In the genomic region with DNA sequence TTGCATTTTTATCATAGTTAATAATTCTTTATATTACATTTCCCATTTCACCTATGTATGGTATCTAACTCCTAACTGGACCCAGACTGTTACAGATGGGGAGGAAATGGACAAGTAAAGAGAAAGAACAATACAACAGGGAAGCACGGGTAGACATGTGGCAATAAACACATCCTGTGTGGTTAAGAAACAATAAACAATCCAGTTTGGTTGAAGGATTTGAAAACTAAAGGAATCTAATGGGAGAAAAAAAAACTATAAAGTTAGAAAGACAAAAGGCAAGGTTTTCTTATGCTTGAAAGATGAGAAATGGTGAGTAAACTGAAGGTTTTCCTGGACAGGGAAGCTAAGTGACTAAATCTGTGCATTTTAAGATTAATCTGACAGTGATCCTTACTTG, we compare ENCODE assay signal across 18 cellular contexts. TPM values are rescaled to one million over a fixed set of nuclear protein-coding genes. Genes with fewer than 3 reads are reported as not detected.
DNase-seq lines count a peak whose midpoint lies in the region; ATAC-seq and TF ChIP-seq lines count a peak whose summit lies in the region.
"Had no signal": no experiment of that assay in that cellular context is flagged by ENCODE, and none has a peak within 500 bp of the region (broad histone marks: within the 10 kb centered on the region; RNA-seq: fewer than 3 reads in every experiment).

No MANE protein-coding gene starts in this region.

- no peak overlapping the region for H3K4me3 ChIP-seq in ACC112 (ENCODE audit: low read depth, low read length)
- no peak overlapping the region for H3K4me3 ChIP-seq in fibroblast of pulmonary artery (replicated peaks; ENCODE audit: low read depth, low read length)
- H3K4me3 ChIP-seq: skin epidermis had no signal

- H2AFZ ChIP-seq in ACC112 (ENCODE audit: low read length, unreplicated experiment): no peak overlapping the region

- H3K79me2 ChIP-seq in ACC112 (ENCODE audit: control insufficient read depth, insufficient read depth, low read length, unreplicated experiment): no peaks in the 10 kb centered on the region

- H3K9me3 ChIP-seq in T-helper 17 cell (ENCODE audit: control insufficient read depth, low read length, poor library complexity, severe bottlenecking): no peaks in the 10 kb centered on the region

- H3K4me1 ChIP-seq in ACC112 (ENCODE audit: control insufficient read depth, insufficient read depth, low read length, unreplicated experiment): peaks cover 9% of the 10 kb centered on the region

- peaks cover 19% of the 10 kb centered on the region for H3K36me3 Mint-ChIP-seq in T-helper 17 cell (ENCODE audit: low read depth)

- TF ChIP-seq CTCF in fibroblast of pulmonary artery (IDR thresholded peaks at IDR 0.05; ENCODE audit: low read length, missing control alignments): no peak

- H3K4me1 Mint-ChIP-seq in T-helper 17 cell: peaks cover 20% of the 10 kb centered on the region

- no peaks in the 10 kb centered on the region for H3K27me3 ChIP-seq in ACC112 (ENCODE audit: insufficient read depth, low read length)

- no peak overlapping the region for H3K4me3 Mint-ChIP-seq in T-helper 17 cell
- H3K4me3 Mint-ChIP-seq: activated CD8-positive, alpha-beta T cell treated with anti-CD3 and anti-CD28 coated beads, Interleukin-2, amount 10 ng/mL, durations not matched to agents 7 days and 5 days; stimulated activated memory B cell treated with anti-CD40 and anti-IgM and Interleukin-4, amounts not matched to agents 10 μg/mL and 1 μg/mL and 100 μg/mL, for 72 hours had no signal

- no peaks in the 10 kb centered on the region for H3K27me3 Mint-ChIP-seq in T-helper 17 cell
- H3K27me3 Mint-ChIP-seq: stimulated activated memory B cell treated with anti-CD40 and anti-IgM and Interleukin-4, amounts not matched to agents 10 μg/mL and 1 μg/mL and 100 μg/mL, for 72 hours had no signal

- H3K27ac Mint-ChIP-seq in T-helper 17 cell: peak overlapping the region; percentile 53
- H3K27ac Mint-ChIP-seq: stimulated activated memory B cell treated with anti-CD40 and anti-IgM and Interleukin-4, amounts not matched to agents 10 μg/mL and 1 μg/mL and 100 μg/mL, for 72 hours had no signal

- H3K36me3 ChIP-seq in ACC112 (ENCODE audit: insufficient read depth, low read length): peaks cover 19% of the 10 kb centered on the region

- DNase-seq in Daoy (ENCODE audit: low read depth) (peak; percentile 15), T-helper 17 cell (no peak), fibroblast of pulmonary artery (ENCODE audit: low read depth) (peak; percentile 78), NAMALWA (ENCODE audit: low spot score) (no peak), CD1c-positive myeloid dendritic cell (ENCODE audit: extremely low spot score) (no peak)
- DNase-seq: activated CD8-positive, alpha-beta T cell treated with anti-CD3 and anti-CD28 coated beads, Interleukin-2, amount 10 ng/mL, durations not matched to agents 7 days and 5 days; C1 segment of cervical spinal cord; effector CD4-positive, alpha-beta T cell; Karpas-422; midbrain; NCI-H1694; NCI-H446 treated with DMSO at 0.1 percent for 48 hours; occipital lobe had no signal

- H3K27ac ChIP-seq in ACC112 (ENCODE audit: low read depth, low read length): peak overlapping the region; percentile 6; the same call in 1 of the 2 replicates
- H3K27ac ChIP-seq: skin epidermis had no signal

- ATAC-seq in T-helper 17 cell (no peak), HG03457 (IDR thresholded peaks at IDR 0.05; ENCODE audit: unreplicated experiment) (no peak), HG02759 (IDR thresholded peaks at IDR 0.05; ENCODE audit: unreplicated experiment) (no peak)
- ATAC-seq: activated CD8-positive, alpha-beta T cell treated with anti-CD3 and anti-CD28 coated beads, Interleukin-2, amount 10 ng/mL, durations not matched to agents 7 days and 5 days; stimulated activated memory B cell treated with anti-CD40 and anti-IgM and Interleukin-4, amounts not matched to agents 10 μg/mL and 1 μg/mL and 100 μg/mL, for 72 hours had no signal

RNA-seq across cellular contexts. Expression of a gene that starts 34.9 kb away (rescaled TPM):
- total RNA-seq in Daoy (2014; rRNA removed; shearing (Covaris generic)): not detected in 2 replicates
- total RNA-seq in T-helper 17 cell: 1 to 10 TPM; 1.3 to 3.4 TPM

Comparison
In these comparisons a context has a peak if more than half of its experiments do, and no peak if none do; other contexts are left out.
1. DNase-seq: peak in Daoy (single experiment) and fibroblast of pulmonary artery (single experiment); none in T-helper 17 cell (0 of 3), NAMALWA (single experiment) and CD1c-positive myeloid dendritic cell (single experiment).